ENCODE assay signal across 12 cellular contexts in the genomic region with DNA sequence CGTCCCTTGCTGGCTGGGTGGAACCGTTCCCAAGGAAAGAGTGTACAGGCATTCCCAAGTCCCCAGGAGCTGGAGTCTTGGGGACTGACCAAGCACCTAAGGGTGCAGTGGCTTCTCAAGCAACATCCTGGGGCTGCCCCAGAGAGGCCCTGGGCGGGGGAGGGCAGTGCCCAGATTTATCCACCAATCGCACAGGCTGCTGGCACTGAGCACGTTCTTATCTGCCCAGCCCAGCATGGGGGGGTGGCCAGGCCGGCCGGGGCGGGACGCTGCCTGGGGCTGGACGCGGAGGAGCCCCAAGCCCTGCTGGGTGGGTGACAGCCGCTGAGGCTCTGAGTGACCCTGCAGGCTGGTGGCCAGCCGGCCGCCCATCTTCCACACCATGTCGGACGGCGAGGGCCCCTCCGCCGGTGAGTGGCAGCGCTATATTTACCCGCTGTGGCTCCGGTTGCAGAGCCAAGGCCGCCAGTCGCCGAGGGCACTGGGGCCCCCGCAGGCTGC. TPM values are rescaled to one million over a fixed set of nuclear protein-coding genes. Genes with fewer than 3 reads are reported as not detected.
A peak's percentile ranks its signal among the peaks of the same experiment; 100 is the strongest.
DNase-seq lines count a peak whose midpoint lies in the region; ATAC-seq, FAIRE-seq and TF ChIP-seq lines count a peak whose summit lies in the region.
"Had no signal": no experiment of that assay in that cellular context is flagged by ENCODE, and none has a peak within 500 bp of the region (broad histone marks: within the 10 kb centered on the region; RNA-seq: fewer than 3 reads in every experiment).

No MANE protein-coding gene starts in this region.

- no peaks in the 10 kb centered on the region for H3K36me3 ChIP-seq in PC-3 (ENCODE audit: low read depth, low read length)
- H3K36me3 ChIP-seq in esophagus (ENCODE audit: control insufficient read depth in 2 of 2, insufficient read depth in 2 of 2, low read length in 1 of 2), result no peaks in the 10 kb centered on the region
- no peaks in the 10 kb centered on the region for H3K36me3 ChIP-seq in mucosa of rectum (ENCODE audit: control insufficient read depth in 2 of 2, insufficient read depth in 2 of 2, low read length in 2 of 2)

- TF ChIP-seq CTCF in 22Rv1 (IDR thresholded peaks at IDR 0.05) (no peak), PC-3 (conservative IDR thresholded peaks at IDR 0.05; ENCODE audit: low read depth, low read length) (no peak), GM13977 (IDR thresholded peaks at IDR 0.05; ENCODE audit: extremely low read depth, insufficient read depth, missing control alignments) (no peak), D721Med (IDR thresholded peaks at IDR 0.05; ENCODE audit: insufficient read depth, missing control alignments) (no peak)

- FAIRE-seq in D721Med (lab: Jason Lieb, UNC), result no peak
- FAIRE-seq: GM19239 had no signal

- BruUV-seq in PC-3 (replicated peaks; lab: Mats Ljungman, UMichigan), result no TSS peak

- H3K9ac ChIP-seq in PC-3 (ENCODE audit: low read length), result peak overlapping the region; percentile 36; the same call in 1 of the 2 replicates
- peak overlapping the region in 1 of 2 donors; percentile 24 for H3K9ac ChIP-seq in mucosa of rectum (ENCODE audit: low read depth in 1 of 2, low read length in 2 of 2)

- peaks cover 14% of the 10 kb centered on the region for H3K4me1 ChIP-seq in PC-3 (ENCODE audit: insufficient read depth, low read length)
- H3K4me1 ChIP-seq in esophagus (ENCODE audit: control insufficient read depth in 2 of 2, insufficient read depth in 2 of 2, low read length in 1 of 2), result peaks cover 0 to 9% of the 10 kb centered on the region in 2 donors
- H3K4me1 ChIP-seq in mucosa of rectum (ENCODE audit: control insufficient read depth in 2 of 2, insufficient read depth in 2 of 2, low read length in 2 of 2), result peaks cover 0 to 7% of the 10 kb centered on the region in 2 donors

- CTCF ChIA-PET in PC-3 (lab: Charles Lee), result interaction anchor here (0.7 kb wide), 1 partner anchor 18 kb away, joined by 3 read pairs; no protein-coding TSS in a partner anchor

- H3K4me3 ChIP-seq in PC-3 (ENCODE audit: low read length) (peak overlapping the region; percentile 79), esophagus (ENCODE audit: low read depth in 1 of 2, low read length in 2 of 2) (peak overlapping the region; percentile 27 to 46), mucosa of rectum (ENCODE audit: low read length in 2 of 2) (peak overlapping the region; percentile 28 to 41)

- ATAC-seq in PC-3, result peak; percentile 93

- H3K79me2 ChIP-seq in PC-3 (ENCODE audit: low read length), result no peaks in the 10 kb centered on the region

- in situ Hi-C loops in GM13977 (cut with MboI; ENCODE audit: low pct_unique_long_range_greater_than_20kb, low sequenced_read_pairs, unreplicated experiment), result no loop called here

- 7 to 20% methylated on average over 22 to 26 of the region's 26 CpGs for WGBS in esophagus, 2 donors

- no peaks in the 10 kb centered on the region for H3K27me3 ChIP-seq in PC-3 (ENCODE audit: low read length)
- H3K27me3 ChIP-seq in esophagus (ENCODE audit: control insufficient read depth in 1 of 2, insufficient read depth in 2 of 2, low read length in 2 of 2), result no peaks in the 10 kb centered on the region
- H3K27me3 ChIP-seq in mucosa of rectum (ENCODE audit: control insufficient read depth in 2 of 2, insufficient read depth in 2 of 2, low read length in 2 of 2), result peaks cover 15 to 22% of the 10 kb centered on the region in 2 donors

- peak overlapping the region; percentile 99 for H2AFZ ChIP-seq in PC-3 (ENCODE audit: low read length)

- no peaks in the 10 kb centered on the region for H3K9me2 ChIP-seq in PC-3 (replicated peaks; ENCODE audit: low read length)

- no peaks in the 10 kb centered on the region for H4K20me1 ChIP-seq in PC-3 (ENCODE audit: low read length)

- POLR2A ChIA-PET in PC-3 (lab: Charles Lee; ENCODE audit: unreplicated experiment), result no interaction called here

- no peaks in the 10 kb centered on the region for H3F3A ChIP-seq in PC-3 (ENCODE audit: low read length, unreplicated experiment)

- H3K27ac ChIP-seq in 22Rv1 (peak overlapping the region; percentile 45), PC-3 (ENCODE audit: low read length) (no peak overlapping the region), esophagus (ENCODE audit: low read depth in 2 of 2, low read length in 1 of 2) (peak overlapping the region; percentile 3 to 28), mucosa of rectum (ENCODE audit: low read depth in 2 of 2, low read length in 2 of 2) (peak overlapping the region in 1 of 2 donors; percentile 23)

- H3K4me2 ChIP-seq in PC-3 (ENCODE audit: low read length), result peak overlapping the region; percentile 100

- DNase-seq in PC-3 (peak; percentile 69), GM13977 (ENCODE audit: low spot score) (no peak), D721Med (ENCODE audit: insufficient read length, low spot score) (no peak), NAMALWA (ENCODE audit: low spot score) (no peak)
- no peak for DNase-seq in stimulated activated CD4-positive, alpha-beta T cell treated with anti-CD3 and anti-CD28 coated beads, Interleukin-2, amount 100 ng/mL, for 24 hours
- DNase-seq: CD4-positive, alpha-beta memory T cell; central memory CD4-positive, alpha-beta T cell had no signal

- H3K9me3 ChIP-seq in PC-3 (ENCODE audit: low read length) (no peaks in the 10 kb centered on the region), esophagus (ENCODE audit: control insufficient read depth in 2 of 2, insufficient read depth in 1 of 2, low read depth in 1 of 2, low read length in 1 of 2) (no peaks in the 10 kb centered on the region), mucosa of rectum (ENCODE audit: control insufficient read depth in 2 of 2, low read length in 2 of 2) (no peaks in the 10 kb centered on the region)

- intact Hi-C loops in PC-3 (cut with micrococcal nuclease), result no loop called here

RNA-seq across cellular contexts. Expression of gene CYP46A1, which starts 53.4 kb away (rescaled TPM):
- total RNA-seq in PC-3 (2014; rRNA removed), result 0.52 and 1.2 TPM in 2 replicates
- polyA plus RNA-seq in esophagus, result under 1 TPM; 0.16 to 0.20 TPM
- total RNA-seq: T-helper 1 cell treated with Interleukin-12 subunit alpha and Interleukin-12 subunit beta and Interleukin-4 antibody, amounts not matched to agents 30 ng/mL and 1 ng/mL, for 36 hours had no signal
- polyA plus RNA-seq: CD4-positive, alpha-beta memory T cell had no signal

RNA-seq across cellular contexts. Expression of gene EML1, which starts 55.7 kb away (rescaled TPM):
- total RNA-seq in PC-3 (2014; rRNA removed), result 12.0 TPM in 2 replicates
- 1 to 10 TPM; 3.1 to 4.4 TPM for polyA plus RNA-seq in esophagus
- polyA plus RNA-seq: CD4-positive, alpha-beta memory T cell had no signal
